11 cellular contexts compared by ENCODE assay signal in the genomic region with DNA sequence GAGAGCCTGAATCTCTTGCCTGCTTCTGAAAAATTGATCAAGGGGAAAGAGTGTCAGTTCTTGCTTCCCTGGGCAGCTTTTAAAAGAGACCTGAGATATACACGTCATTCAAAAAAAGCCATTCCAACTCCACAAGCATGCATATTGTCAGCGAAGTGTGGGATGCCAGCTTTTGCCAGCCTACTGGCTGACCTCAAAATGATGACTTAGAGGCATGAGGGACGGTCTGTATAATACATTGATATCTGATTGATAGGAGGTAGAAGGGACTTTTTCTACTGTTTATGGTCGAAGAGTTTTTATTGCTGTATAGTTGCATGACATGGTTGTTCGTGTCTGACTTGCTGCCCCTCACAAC.
DNase-seq lines count a peak whose midpoint lies in the region; ATAC-seq and TF ChIP-seq lines count a peak whose summit lies in the region.
"Had no signal": no experiment of that assay in that cellular context is flagged by ENCODE, and none has a peak within 500 bp of the region (broad histone marks: within the 10 kb centered on the region; RNA-seq: fewer than 3 reads in every experiment).

No MANE protein-coding gene starts in this region.

- H3K4me3 Mint-ChIP-seq in activated naive CD4-positive, alpha-beta T cell treated with anti-CD3 and anti-CD28 coated beads, Interleukin-2, amount 50 U/mL, for 24 hours: peak overlapping the region; percentile 66
- H3K4me3 Mint-ChIP-seq in activated B cell treated with CpG ODN at 0.5 μM for 24 hours: no peak overlapping the region
- peak overlapping the region; percentile 67 to 83 (median 79) for H3K4me3 Mint-ChIP-seq in immature natural killer cell
- H3K4me3 Mint-ChIP-seq: memory B cell had no signal

- H3K9me3 Mint-ChIP-seq in activated naive CD4-positive, alpha-beta T cell treated with anti-CD3 and anti-CD28 coated beads, Interleukin-2, amount 50 U/mL, for 24 hours: no peaks in the 10 kb centered on the region
- H3K9me3 Mint-ChIP-seq in activated B cell treated with CpG ODN at 0.5 μM for 24 hours (no peaks in the 10 kb centered on the region), immature natural killer cell (no peaks in the 10 kb centered on the region)
- H3K9me3 Mint-ChIP-seq: memory B cell had no signal

- CTCF ChIA-PET in activated B cell treated with CpG ODN at 0.5 μM for 24 hours (lab: Charles Lee): interaction anchor here (0.7 to 4.1 kb wide), 3 partner anchors 73 to 192 kb away, joined by 3 to 19 read pairs (median 14); no protein-coding TSS in a partner anchor

- no peaks in the 10 kb centered on the region for H3K27me3 Mint-ChIP-seq in activated naive CD4-positive, alpha-beta T cell treated with anti-CD3 and anti-CD28 coated beads, Interleukin-2, amount 50 U/mL, for 24 hours
- H3K27me3 Mint-ChIP-seq in activated B cell treated with CpG ODN at 0.5 μM for 24 hours: peaks cover 9% of the 10 kb centered on the region
- peaks cover 5 to 11% (median 7%) of the 10 kb centered on the region in 3 donors for H3K27me3 Mint-ChIP-seq in immature natural killer cell (ENCODE audit: low read depth in 3 of 3)

- H3K4me1 Mint-ChIP-seq in activated naive CD4-positive, alpha-beta T cell treated with anti-CD3 and anti-CD28 coated beads, Interleukin-2, amount 50 U/mL, for 24 hours: peaks cover 33% of the 10 kb centered on the region
- H3K4me1 Mint-ChIP-seq in activated B cell treated with CpG ODN at 0.5 μM for 24 hours (peaks cover 8% of the 10 kb centered on the region), immature natural killer cell (peaks cover 26 to 34% of the 10 kb centered on the region in 2 donors)
- H3K4me1 Mint-ChIP-seq: memory B cell had no signal

- peak overlapping the region; percentile 56 for H3K27ac Mint-ChIP-seq in activated naive CD4-positive, alpha-beta T cell treated with anti-CD3 and anti-CD28 coated beads, Interleukin-2, amount 50 U/mL, for 24 hours
- H3K27ac Mint-ChIP-seq in activated B cell treated with CpG ODN at 0.5 μM for 24 hours (no peak overlapping the region), immature natural killer cell (peak overlapping the region; percentile 91 to 98 (median 96))
- H3K27ac Mint-ChIP-seq: memory B cell had no signal

- no peak for DNase-seq in activated naive CD4-positive, alpha-beta T cell treated with Interleukin-2 at 50 U/mL for 16 hours
- no peak for DNase-seq in activated B cell treated with CpG ODN at 0.5 μM for 24 hours
- no peak for DNase-seq in immature natural killer cell
- no peak for DNase-seq in thoracic aorta (ENCODE audit: low spot score)

- peak overlapping the region; percentile 95 to 98 for H3K27ac ChIP-seq in thoracic aorta

- H3K36me3 Mint-ChIP-seq in activated naive CD4-positive, alpha-beta T cell treated with anti-CD3 and anti-CD28 coated beads, Interleukin-2, amount 50 U/mL, for 24 hours: no peaks in the 10 kb centered on the region
- H3K36me3 Mint-ChIP-seq in activated B cell treated with CpG ODN at 0.5 μM for 24 hours (ENCODE audit: low read depth) (no peaks in the 10 kb centered on the region), immature natural killer cell (peaks cover 11 to 47% (median 21%) of the 10 kb centered on the region in 3 donors)
- H3K36me3 Mint-ChIP-seq: memory B cell had no signal

- H3K9me3 ChIP-seq in thoracic aorta: no peaks in the 10 kb centered on the region
- H3K9me3 ChIP-seq: SJCRH30, vagina had no signal

- ATAC-seq in activated B cell treated with CpG ODN at 0.5 μM for 24 hours (ENCODE audit: low read depth): no peak
- ATAC-seq in thoracic aorta (ENCODE audit: insufficient number of reproducible peaks, low FRiP score, low read depth): no peak
- ATAC-seq in HG03108 (IDR thresholded peaks at IDR 0.05; ENCODE audit: unreplicated experiment): no peak
- no peak for ATAC-seq in GM18858 (IDR thresholded peaks at IDR 0.05; ENCODE audit: unreplicated experiment)
- no peak for ATAC-seq in HG03280 (IDR thresholded peaks at IDR 0.05; ENCODE audit: unreplicated experiment)

- no peak overlapping the region for H3K4me3 ChIP-seq in thoracic aorta
- H3K4me3 ChIP-seq: vagina had no signal

- intact Hi-C loops in activated B cell treated with CpG ODN at 0.5 μM for 24 hours (cut with micrococcal nuclease): loop anchor here (1.0 kb wide), 1 partner anchor 437 kb away; no protein-coding TSS in a partner anchor

- H3K4me1 ChIP-seq in thoracic aorta (ENCODE audit: control insufficient read depth in 1 of 2, low read depth in 2 of 2): peaks cover 54 to 98% of the 10 kb centered on the region in 2 donors

- H3K36me3 ChIP-seq in thoracic aorta: peaks cover 38% of the 10 kb centered on the region
- H3K36me3 ChIP-seq: SJCRH30 had no signal

- POLR2A ChIA-PET in activated B cell treated with CpG ODN at 0.5 μM for 24 hours (lab: Charles Lee): no interaction called here

- peak; percentile 3 for TF ChIP-seq CTCF in activated B cell treated with CpG ODN at 0.5 μM for 24 hours (IDR thresholded peaks at IDR 0.05)
- no peak for TF ChIP-seq CTCF in thoracic aorta (IDR thresholded peaks at IDR 0.05)

- H3K27me3 ChIP-seq in thoracic aorta (replicated peaks; ENCODE audit: insufficient read depth): no peaks in the 10 kb centered on the region
- H3K27me3 ChIP-seq: SJCRH30, vagina had no signal
